ENCODE assay signal across 34 cellular contexts in genomic region chr20:43862438-43862837, GRCh38.
"Had no signal": no experiment of that assay in that cellular context is flagged by ENCODE, and none has a peak within 500 bp of the region (broad histone marks: within the 10 kb centered on the region; RNA-seq: fewer than 3 reads in every experiment).

No MANE protein-coding gene starts in this region.

- H3K27ac Mint-ChIP-seq: activated B cell treated with CpG ODN at 0.5 μM for 24 hours; activated CD4-positive, alpha-beta memory T cell treated with anti-CD3 and anti-CD28 coated beads for 36 hours; activated CD4-positive, alpha-beta T cell treated with anti-CD3 and anti-CD28 coated beads, Interleukin-2, amount 10 ng/mL, durations not matched to agents 24 days and 14 days; activated CD8-positive, alpha-beta T cell treated with anti-CD3 and anti-CD28 coated beads for 36 hours; activated naive CD4-positive, alpha-beta T cell treated with anti-CD3 and anti-CD28 coated beads for 36 hours; activated naive CD4-positive, alpha-beta T cell treated with anti-CD3 and anti-CD28 coated beads, Interleukin-2, amount 50 U/mL, for 72 hours; activated naive CD8-positive, alpha-beta T cell treated with anti-CD3 and anti-CD28 coated beads for 36 hours; activated T-cell treated with anti-CD3 and anti-CD28 coated beads, Interleukin-2, amount 50 U/mL, for 72 hours; activated T-helper 1 cell treated with anti-CD3 and anti-CD28 coated beads, Interleukin-12 subunit alpha, Interleukin-12 subunit beta, Interleukin-2, Interleukin-4 antibody, amounts not matched to agents 30 ng/mL and 10 ng/mL and 1 ng/mL, durations not matched to agents 14 hours and 24 hours and 36 hours; activated T-helper 17 cell treated with anti-CD3 and anti-CD28 coated beads, Interleukin-2, amount 50 U/mL, for 72 hours; T-helper 1 cell treated with Interleukin-12 subunit alpha and Interleukin-12 subunit beta and Interleukin-4 antibody, amounts not matched to agents 30 μg/mL and 1 μg/mL, for 36 hours; T-helper 2 cell treated with Interferon-gamma antibody and Interleukin-4, amounts not matched to agents 5 μg/mL and 100 μg/mL, for 36 hours had no signal

- H3K27me3 ChIP-seq: adrenal gland, body of pancreas, brain microvascular endothelial cell, breast epithelium had no signal

- H3K4me1 ChIP-seq: adrenal gland, body of pancreas, breast epithelium had no signal

- H3K4me3 ChIP-seq: adrenal gland, body of pancreas, breast epithelium had no signal

- H3K9me3 Mint-ChIP-seq: activated B cell treated with CpG ODN at 0.5 μM for 24 hours; activated CD4-positive, alpha-beta memory T cell treated with anti-CD3 and anti-CD28 coated beads for 36 hours; activated CD8-positive, alpha-beta T cell treated with anti-CD3 and anti-CD28 coated beads for 36 hours; activated naive CD4-positive, alpha-beta T cell treated with anti-CD3 and anti-CD28 coated beads, Interleukin-2, amount 50 U/mL, for 72 hours; activated naive CD8-positive, alpha-beta T cell treated with anti-CD3 and anti-CD28 coated beads for 36 hours; activated T-cell treated with anti-CD3 and anti-CD28 coated beads, Interleukin-2, amount 50 U/mL, for 4 hours; activated T-cell treated with anti-CD3 and anti-CD28 coated beads, Interleukin-2, amount 50 U/mL, for 72 hours; activated T-helper 1 cell treated with anti-CD3 and anti-CD28 coated beads, Interleukin-12 subunit alpha, Interleukin-12 subunit beta, Interleukin-2, Interleukin-4 antibody, amounts not matched to agents 30 ng/mL and 10 ng/mL and 1 ng/mL, durations not matched to agents 14 hours and 24 hours and 36 hours; activated T-helper 17 cell treated with anti-CD3 and anti-CD28 coated beads, Interleukin-2, amount 50 U/mL, for 72 hours; T-helper 1 cell treated with Interleukin-12 subunit alpha and Interleukin-12 subunit beta and Interleukin-4 antibody, amounts not matched to agents 30 μg/mL and 1 μg/mL, for 36 hours; T-helper 2 cell treated with Interferon-gamma antibody and Interleukin-4, amounts not matched to agents 5 μg/mL and 100 μg/mL, for 36 hours had no signal

- H3K4me3 Mint-ChIP-seq: activated B cell treated with CpG ODN at 0.5 μM for 24 hours; activated CD4-positive, alpha-beta memory T cell treated with anti-CD3 and anti-CD28 coated beads for 36 hours; activated CD4-positive, alpha-beta T cell treated with anti-CD3 and anti-CD28 coated beads, Interleukin-2, amount 10 ng/mL, durations not matched to agents 24 days and 14 days; activated CD8-positive, alpha-beta T cell treated with anti-CD3 and anti-CD28 coated beads for 36 hours; activated naive CD4-positive, alpha-beta T cell treated with anti-CD3 and anti-CD28 coated beads for 36 hours; activated naive CD8-positive, alpha-beta T cell treated with anti-CD3 and anti-CD28 coated beads for 36 hours; activated T-cell treated with anti-CD3 and anti-CD28 coated beads, Interleukin-2, amount 50 U/mL, for 4 hours; activated T-cell treated with anti-CD3 and anti-CD28 coated beads, Interleukin-2, amount 50 U/mL, for 72 hours; activated T-helper 1 cell treated with anti-CD3 and anti-CD28 coated beads, Interleukin-12 subunit alpha, Interleukin-12 subunit beta, Interleukin-2, Interleukin-4 antibody, amounts not matched to agents 30 ng/mL and 10 ng/mL and 1 ng/mL, durations not matched to agents 14 hours and 24 hours and 36 hours; activated T-helper 17 cell treated with anti-CD3 and anti-CD28 coated beads, Interleukin-2, amount 50 U/mL, for 72 hours; T-helper 1 cell treated with Interleukin-12 subunit alpha and Interleukin-12 subunit beta and Interleukin-4 antibody, amounts not matched to agents 30 μg/mL and 1 μg/mL, for 36 hours; T-helper 2 cell treated with Interferon-gamma antibody and Interleukin-4, amounts not matched to agents 5 μg/mL and 100 μg/mL, for 36 hours had no signal

- H3K9me3 ChIP-seq: adrenal gland, body of pancreas, breast epithelium had no signal

- H3K27me3 Mint-ChIP-seq: activated CD4-positive, alpha-beta memory T cell treated with anti-CD3 and anti-CD28 coated beads for 36 hours had no signal

- H3K36me3 Mint-ChIP-seq: activated CD4-positive, alpha-beta memory T cell treated with anti-CD3 and anti-CD28 coated beads for 36 hours; activated naive CD4-positive, alpha-beta T cell treated with anti-CD3 and anti-CD28 coated beads, Interleukin-2, amount 50 U/mL, for 72 hours; activated naive CD8-positive, alpha-beta T cell treated with anti-CD3 and anti-CD28 coated beads for 36 hours had no signal

- H3K4me1 Mint-ChIP-seq: activated B cell treated with CpG ODN at 0.5 μM for 24 hours; activated CD4-positive, alpha-beta T cell treated with anti-CD3 and anti-CD28 coated beads, Interleukin-2, amount 10 ng/mL, durations not matched to agents 24 days and 14 days; activated naive CD8-positive, alpha-beta T cell treated with anti-CD3 and anti-CD28 coated beads for 36 hours; activated T-helper 17 cell treated with anti-CD3 and anti-CD28 coated beads, Interleukin-2, amount 50 U/mL, for 72 hours had no signal

- H3K36me3 ChIP-seq: adrenal gland, brain microvascular endothelial cell, breast epithelium had no signal

- H3K27ac ChIP-seq: adrenal gland, body of pancreas, brain microvascular endothelial cell, breast epithelium, VCaP had no signal

- DNase-seq: activated B cell treated with CpG ODN at 0.5 μM for 24 hours; activated CD4-positive, alpha-beta memory T cell treated with anti-CD3 and anti-CD28 coated beads for 36 hours; activated CD4-positive, alpha-beta T cell treated with anti-CD3 and anti-CD28 coated beads for 4 hours; activated CD4-positive, alpha-beta T cell treated with anti-CD3 and anti-CD28 coated beads, Interleukin-2, amount 10 ng/mL, durations not matched to agents 24 days and 14 days; activated CD4-positive, alpha-beta T cell treated with anti-CD3 and anti-CD28 coated beads, Interleukin-2, amount 50 U/mL, for 1 hour; activated CD4-positive, alpha-beta T cell treated with anti-CD3 and anti-CD28 coated beads, Interleukin-2, amount 50 U/mL, for 4 hours; activated CD4-positive, CD25-positive, alpha-beta regulatory T cell treated with anti-CD3 and anti-CD28 coated beads, Interleukin-2, amount 50 U/mL, for 72 hours; activated CD8-positive, alpha-beta memory T cell treated with anti-CD3 and anti-CD28 coated beads, Interleukin-2, amount 50 U/mL, for 4 hours; activated CD8-positive, alpha-beta T cell treated with anti-CD3 and anti-CD28 coated beads for 36 hours; activated effector memory CD4-positive, alpha-beta T cell treated with anti-CD3 and anti-CD28 coated beads, Interleukin-2, amount 50 U/mL, for 16 hours; activated gamma-delta T cell treated with Interleukin-2 at 50 U/mL for 16 hours; activated naive CD4-positive, alpha-beta T cell; activated naive CD4-positive, alpha-beta T cell treated with anti-CD3 and anti-CD28 coated beads for 36 hours; activated naive CD4-positive, alpha-beta T cell treated with anti-CD3 and anti-CD28 coated beads, Interleukin-2, amount 50 U/mL, for 16 hours; activated naive CD8-positive, alpha-beta T cell treated with anti-CD3 and anti-CD28 coated beads for 36 hours; activated T-cell treated with anti-CD3 and anti-CD28 coated beads for 4 hours; activated T-cell treated with anti-CD3 and anti-CD28 coated beads, Interleukin-2, amount 50 U/mL, for 1 hour; activated T-cell treated with anti-CD3 and anti-CD28 coated beads, Interleukin-2, amount 50 U/mL, for 4 hours; activated T-cell treated with anti-CD3 and anti-CD28 coated beads, Interleukin-2, amount 50 U/mL, for 72 hours; adrenal gland; amniotic stem cell; aorta; body of pancreas; brain microvascular endothelial cell; central memory CD4-positive, alpha-beta T cell; T-helper 2 cell; T-helper 9 cell had no signal

- ATAC-seq: activated CD8-positive, alpha-beta T cell treated with anti-CD3 and anti-CD28 coated beads for 36 hours; activated naive CD4-positive, alpha-beta T cell treated with anti-CD3 and anti-CD28 coated beads, Interleukin-2, amount 50 U/mL, for 72 hours; activated T-cell treated with anti-CD3 and anti-CD28 coated beads, Interleukin-2, amount 50 U/mL, for 4 hours; activated T-cell treated with anti-CD3 and anti-CD28 coated beads, Interleukin-2, amount 50 U/mL, for 72 hours; activated T-helper 17 cell treated with anti-CD3 and anti-CD28 coated beads, Interleukin-2, amount 50 U/mL, for 72 hours; body of pancreas had no signal
